27 cellular contexts compared by ENCODE assay signal in the genomic region with DNA sequence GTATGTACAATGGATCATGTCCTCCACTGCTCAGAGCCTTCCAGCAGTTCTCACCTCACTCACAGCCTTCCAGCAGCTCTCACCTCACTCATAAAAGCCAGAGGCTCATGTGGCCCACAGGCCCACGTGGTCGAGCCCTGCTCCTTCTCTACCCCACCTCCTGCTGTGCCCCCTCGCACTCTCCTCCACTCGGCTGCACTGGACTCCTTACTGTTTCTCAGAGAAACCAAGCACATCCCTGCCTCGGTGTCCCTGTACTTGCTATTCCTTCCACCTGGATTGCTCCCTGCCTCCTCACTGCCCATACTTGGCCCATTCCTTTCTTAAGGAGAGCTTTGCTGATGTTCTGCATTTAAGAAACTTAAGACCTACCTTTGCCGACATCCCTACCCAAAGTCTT.
"Had no signal": no experiment of that assay in that cellular context is flagged by ENCODE, and none has a peak within 500 bp of the region (broad histone marks: within the 10 kb centered on the region; RNA-seq: fewer than 3 reads in every experiment).

No MANE protein-coding gene starts in this region.

- H3K4me3 Mint-ChIP-seq: activated CD4-positive, alpha-beta memory T cell treated with anti-CD3 and anti-CD28 coated beads, Interleukin-2, amount 10 ng/mL, durations not matched to agents 7 days and 5 days; activated CD4-positive, alpha-beta T cell treated with anti-CD3 and anti-CD28 coated beads, Interleukin-2, amount 10 ng/mL, durations not matched to agents 24 days and 14 days; activated naive CD4-positive, alpha-beta T cell treated with anti-CD3 and anti-CD28 coated beads, Interleukin-2, amount 50 U/mL, for 24 hours; activated T-cell treated with anti-CD3 and anti-CD28 coated beads, Interleukin-2, amount 50 U/mL, for 24 hours; brain; endodermal cell; naive thymus-derived CD8-positive, alpha-beta T cell; stimulated activated naive B cell treated with anti-CD40 and anti-IgM and Interleukin-4, amounts not matched to agents 10 μg/mL and 1 μg/mL and 100 μg/mL, for 72 hours had no signal

- DNase-seq: activated CD4-positive, alpha-beta memory T cell treated with anti-CD3 and anti-CD28 coated beads, Interleukin-2, amount 10 ng/mL, durations not matched to agents 7 days and 5 days; activated CD4-positive, alpha-beta T cell treated with anti-CD3 and anti-CD28 coated beads, Interleukin-2, amount 10 ng/mL, durations not matched to agents 24 days and 14 days; activated CD4-positive, CD25-positive, alpha-beta regulatory T cell treated with anti-CD3 and anti-CD28 coated beads, Interleukin-2, amount 50 U/mL, for 72 hours; activated CD8-positive, alpha-beta memory T cell treated with anti-CD3 and anti-CD28 coated beads, Interleukin-2, amount 50 U/mL, for 48 hours; activated gamma-delta T cell treated with Interleukin-2 at 50 U/mL for 16 hours; activated T-cell treated with anti-CD3 and anti-CD28 coated beads, Interleukin-2, amount 50 U/mL, for 24 hours; endodermal cell; foreskin fibroblast; head of caudate nucleus; hippocampal formation; left cardiac atrium; left ventricle myocardium superior; naive thymus-derived CD8-positive, alpha-beta T cell; pancreas; retina; small intestine; stimulated activated CD4-positive, alpha-beta T cell treated with anti-CD3 and anti-CD28 coated beads, Interleukin-4, amount 100 ng/mL, for 24 hours; stimulated activated naive B cell treated with anti-CD40 and anti-IgM and Interleukin-4, amounts not matched to agents 10 μg/mL and 1 μg/mL and 100 μg/mL, for 72 hours; stomach; T-helper 2 cell had no signal

- H3K27me3 Mint-ChIP-seq: activated CD4-positive, alpha-beta memory T cell treated with anti-CD3 and anti-CD28 coated beads, Interleukin-2, amount 10 ng/mL, durations not matched to agents 7 days and 5 days; activated CD4-positive, alpha-beta T cell treated with anti-CD3 and anti-CD28 coated beads, Interleukin-2, amount 10 ng/mL, durations not matched to agents 24 days and 14 days; activated naive CD4-positive, alpha-beta T cell treated with anti-CD3 and anti-CD28 coated beads, Interleukin-2, amount 50 U/mL, for 24 hours; activated T-cell treated with anti-CD3 and anti-CD28 coated beads, Interleukin-2, amount 50 U/mL, for 24 hours; naive thymus-derived CD8-positive, alpha-beta T cell; stimulated activated naive B cell treated with anti-CD40 and anti-IgM and Interleukin-4, amounts not matched to agents 10 μg/mL and 1 μg/mL and 100 μg/mL, for 72 hours had no signal

- H3K27ac ChIP-seq: ascending aorta, pancreas, prostate gland, stomach, tibial nerve had no signal

- H3K4me3 ChIP-seq: ascending aorta, pancreas, prostate gland, stomach, tibial nerve had no signal

- H3K9me3 Mint-ChIP-seq: activated CD4-positive, alpha-beta memory T cell treated with anti-CD3 and anti-CD28 coated beads, Interleukin-2, amount 10 ng/mL, durations not matched to agents 7 days and 5 days; activated naive CD4-positive, alpha-beta T cell treated with anti-CD3 and anti-CD28 coated beads, Interleukin-2, amount 50 U/mL, for 24 hours; activated T-cell treated with anti-CD3 and anti-CD28 coated beads, Interleukin-2, amount 50 U/mL, for 24 hours had no signal

- H3K27ac Mint-ChIP-seq: activated CD4-positive, alpha-beta memory T cell treated with anti-CD3 and anti-CD28 coated beads, Interleukin-2, amount 10 ng/mL, durations not matched to agents 7 days and 5 days; activated CD4-positive, alpha-beta T cell treated with anti-CD3 and anti-CD28 coated beads, Interleukin-2, amount 10 ng/mL, durations not matched to agents 24 days and 14 days; activated naive CD4-positive, alpha-beta T cell treated with anti-CD3 and anti-CD28 coated beads, Interleukin-2, amount 50 U/mL, for 24 hours; activated T-cell treated with anti-CD3 and anti-CD28 coated beads, Interleukin-2, amount 50 U/mL, for 24 hours; endodermal cell; stimulated activated naive B cell treated with anti-CD40 and anti-IgM and Interleukin-4, amounts not matched to agents 10 μg/mL and 1 μg/mL and 100 μg/mL, for 72 hours had no signal

- H3K36me3 Mint-ChIP-seq: activated naive CD4-positive, alpha-beta T cell treated with anti-CD3 and anti-CD28 coated beads, Interleukin-2, amount 50 U/mL, for 24 hours; naive thymus-derived CD8-positive, alpha-beta T cell had no signal

- H3K4me1 Mint-ChIP-seq: activated CD4-positive, alpha-beta memory T cell treated with anti-CD3 and anti-CD28 coated beads, Interleukin-2, amount 10 ng/mL, durations not matched to agents 7 days and 5 days; activated CD4-positive, alpha-beta T cell treated with anti-CD3 and anti-CD28 coated beads, Interleukin-2, amount 10 ng/mL, durations not matched to agents 24 days and 14 days; activated naive CD4-positive, alpha-beta T cell treated with anti-CD3 and anti-CD28 coated beads, Interleukin-2, amount 50 U/mL, for 24 hours had no signal

- ATAC-seq: esophagus mucosa; left cardiac atrium; left ventricle myocardium superior; naive thymus-derived CD8-positive, alpha-beta T cell; pancreas; sciatic nerve; stimulated activated naive B cell treated with anti-CD40 and anti-IgM and Interleukin-4, amounts not matched to agents 10 μg/mL and 1 μg/mL and 100 μg/mL, for 72 hours had no signal

- H3K9me3 ChIP-seq: ascending aorta, pancreas, prostate gland, stomach, tibial nerve had no signal

- H3K27me3 ChIP-seq: ascending aorta, pancreas, stomach, tibial nerve had no signal

- H3K36me3 ChIP-seq: ascending aorta, pancreas, prostate gland, stomach, tibial nerve had no signal
